In genomic region chrX:74291964-74292891, GRCh38 we compare ENCODE assay signal across 8 cellular contexts. TPM values are rescaled to one million over a fixed set of nuclear protein-coding genes. Genes with fewer than 3 reads are reported as not detected.
DNase-seq lines count a peak whose midpoint lies in the region; ATAC-seq, FAIRE-seq and TF ChIP-seq lines count a peak whose summit lies in the region.

No MANE protein-coding gene starts in this region.

- peak; percentile 55; the same call in 1 of the 2 replicates for TF ChIP-seq POLR2A in GM12891 (IDR thresholded peaks at IDR 0.05; ENCODE audit: low read depth, low read length)
- peak; percentile 37 to 73 for TF ChIP-seq POLR2A in adrenal gland (IDR thresholded peaks at IDR 0.05)

- H3K27ac ChIP-seq in adrenal gland (peak overlapping the region; percentile 40 to 95 (median 88)), left ventricle myocardium inferior (replicated peaks) (peak overlapping the region; percentile 93), psoas muscle (peak overlapping the region; percentile 89)

- DNase-seq in GM12891 (ENCODE audit: insufficient read length, low spot score) = peak; percentile 37
- DNase-seq in NCI-H1436 (lab: John Stamatoyannopoulos, UW) = peak; percentile 91
- DNase-seq in SW480 (ENCODE audit: low spot score) = peak; percentile 89
- DNase-seq in adrenal gland = peak; percentile 80 to 95 (median 88)
- DNase-seq in left ventricle myocardium inferior = peak; percentile 88
- DNase-seq in psoas muscle = peak; percentile 87 to 92
- peak; percentile 84 for DNase-seq in urothelium cell line (ENCODE audit: low spot score)

- no peak for TF ChIP-seq CTCF in adrenal gland (IDR thresholded peaks at IDR 0.05)
- TF ChIP-seq CTCF in left ventricle myocardium inferior (IDR thresholded peaks at IDR 0.05; ENCODE audit: borderline replicate concordance) = peak; percentile 26
- TF ChIP-seq CTCF in psoas muscle (IDR thresholded peaks at IDR 0.05) = no peak

- no peaks in the 10 kb centered on the region for H3K36me3 ChIP-seq in adrenal gland (replicated peaks in 1 of 2)
- no peaks in the 10 kb centered on the region for H3K36me3 ChIP-seq in left ventricle myocardium inferior
- no peaks in the 10 kb centered on the region for H3K36me3 ChIP-seq in psoas muscle (ENCODE audit: insufficient read depth in 1 of 2, low read depth in 1 of 2)

- peaks cover 0 to 13% of the 10 kb centered on the region in 2 donors for H3K4me1 ChIP-seq in adrenal gland (replicated peaks in 1 of 2)
- H3K4me1 ChIP-seq in left ventricle myocardium inferior = peaks cover 28% of the 10 kb centered on the region
- no peaks in the 10 kb centered on the region for H3K4me1 ChIP-seq in psoas muscle

- H3K9me3 ChIP-seq in adrenal gland (replicated peaks in 1 of 3) (no peaks in the 10 kb centered on the region), left ventricle myocardium inferior (replicated peaks) (no peaks in the 10 kb centered on the region), psoas muscle (no peaks in the 10 kb centered on the region)

- H3K27me3 ChIP-seq in adrenal gland (peaks cover 4% of the 10 kb centered on the region), left ventricle myocardium inferior (ENCODE audit: low read depth) (no peaks in the 10 kb centered on the region), psoas muscle (ENCODE audit: insufficient read depth in 3 of 3, low read length in 2 of 3) (peaks cover 0 to 13% (median 0%) of the 10 kb centered on the region in 3 donors)

- peak; percentile 93 for ATAC-seq in HG02798 (IDR thresholded peaks at IDR 0.05; ENCODE audit: poor library complexity, unreplicated experiment)
- peak; percentile 90 to 92 (median 90) for ATAC-seq in psoas muscle

- peak overlapping the region in 3 of 4 donors; percentile 36 to 73 (median 40) for H3K4me3 ChIP-seq in adrenal gland
- H3K4me3 ChIP-seq in left ventricle myocardium inferior = peak overlapping the region; percentile 75
- H3K4me3 ChIP-seq in psoas muscle = peak overlapping the region; percentile 84

- WGBS in adrenal gland, 4 donors = 0 to 18% (median 8%) methylated on average over 11 to 45 of the region's 45 CpGs
- 0 to 22% (median 0%) methylated on average over 42 to 45 of the region's 45 CpGs for WGBS in psoas muscle, 3 donors

- intact Hi-C loops in adrenal gland (cut with DNase I) = no loop called here
- intact Hi-C loops in left ventricle myocardium inferior (cut with micrococcal nuclease) = no loop called here
- intact Hi-C loops in psoas muscle (cut with DNase I) = loop anchor here in 1 of 2 donors (5.0 kb wide), 1 partner anchor 50 kb away; no protein-coding TSS in a partner anchor

- peak; percentile 87 for FAIRE-seq in GM12891 (lab: Jason Lieb, UNC)
- FAIRE-seq in urothelium cell line (lab: Jason Lieb, UNC) = peak; percentile 71

TF ChIP-seq in GM12891, 5 proteins besides CTCF, POLR2A, EP300 and RAD21:
- TF ChIP-seq POLR2AphosphoS5 (IDR thresholded peaks at IDR 0.05; ENCODE audit: low read depth, low read length) (peak; percentile 32; the same call in 1 of the 2 replicates), TAF1 (IDR thresholded peaks at IDR 0.05; ENCODE audit: low read depth, low read length) (peak; percentile 81), POU2F2 (IDR thresholded peaks at IDR 0.05; ENCODE audit: low read depth, low read length) (no peak), SPI1 (IDR thresholded peaks at IDR 0.05; ENCODE audit: low read depth, low read length) (no peak), PAX5 (IDR thresholded peaks at IDR 0.05; ENCODE audit: insufficient read depth, low read length, severe bottlenecking) (no peak)
TF ChIP-seq in GM12891: peak in this region for 2.

RNA-seq across cellular contexts. Expression of gene ZCCHC13, which starts 11.8 kb away (rescaled TPM):
- polyA plus RNA-seq in GM12891 (2012; ENCODE audit: low read depth, missing spikeins) = not detected
- total RNA-seq in adrenal gland (not detected), left ventricle myocardium inferior (not detected), psoas muscle (not detected)
- polyA plus RNA-seq in adrenal gland (not detected), psoas muscle (not detected)

Comparison
In these comparisons a context has a peak if more than half of its experiments do, and no peak if none do; other contexts are left out.
1. Peak in every context shown above with its lines: DNase-seq, ATAC-seq, H3K4me3 ChIP-seq and H3K27ac ChIP-seq.
2. DNase-seq: peak in every context shown above with its lines; median percentile 91 in NCI-H1436; 90 in psoas muscle; 89 in SW480; 88 in adrenal gland; 88 in left ventricle myocardium inferior; 84 in urothelium cell line; 37 in GM12891.